8 cellular contexts compared by ENCODE assay signal in genomic region chr14:60331201-60332045, GRCh38.
DNase-seq lines count a peak whose midpoint lies in the region; ATAC-seq and TF ChIP-seq lines count a peak whose summit lies in the region.

No MANE protein-coding gene starts in this region.

- TF ChIP-seq CTCF in tibial nerve (IDR thresholded peaks at IDR 0.05): peak; percentile 63 to 87 (median 65)

- no peaks in the 10 kb centered on the region for H3K9me3 ChIP-seq in KOPT-K1 (ENCODE audit: insufficient read depth, low read length, poor library complexity, severe bottlenecking)
- no peaks in the 10 kb centered on the region for H3K9me3 ChIP-seq in trophoblast cell (ENCODE audit: insufficient read depth, low read depth, low read length)
- H3K9me3 ChIP-seq in tibial nerve: no peaks in the 10 kb centered on the region

- TF ChIP-seq POLR2A in tibial nerve (IDR thresholded peaks at IDR 0.05): no peak

- H4K8ac ChIP-seq in trophoblast cell (ENCODE audit: low read depth, low read length): peak overlapping the region; percentile 21

- H3K36me3 ChIP-seq in KOPT-K1 (ENCODE audit: insufficient read depth, low read length): no peaks in the 10 kb centered on the region
- no peaks in the 10 kb centered on the region for H3K36me3 ChIP-seq in trophoblast cell (ENCODE audit: control insufficient read depth in 1 of 2, insufficient read depth in 2 of 2, low read length in 2 of 2)
- no peaks in the 10 kb centered on the region for H3K36me3 ChIP-seq in tibial nerve

- no peaks in the 10 kb centered on the region for H3K79me1 ChIP-seq in trophoblast cell (ENCODE audit: low read length)

- peak overlapping the region; percentile 94 for H3K27ac ChIP-seq in KOPT-K1 (ENCODE audit: low read depth, low read length, poor library complexity, severe bottlenecking)
- no peak overlapping the region for H3K27ac ChIP-seq in trophoblast cell (ENCODE audit: low read depth, low read length)
- H3K27ac ChIP-seq in tibial nerve: peak overlapping the region in 1 of 4 donors; percentile 36

- no peak overlapping the region for H2AK5ac ChIP-seq in trophoblast cell (ENCODE audit: low read length)

- no peak overlapping the region for H2AFZ ChIP-seq in trophoblast cell (ENCODE audit: insufficient read depth, low read length, poor library complexity)

- H2BK5ac ChIP-seq in trophoblast cell (ENCODE audit: low read depth, low read length, poor library complexity): no peak overlapping the region

- H4K12ac ChIP-seq in trophoblast cell (ENCODE audit: low read depth, low read length): no peak overlapping the region

- H3K18ac ChIP-seq in trophoblast cell (ENCODE audit: low read length): no peak overlapping the region

- H3K4me3 ChIP-seq in trophoblast cell (ENCODE audit: low read depth, low read length) (peak overlapping the region; percentile 46), tibial nerve (peak overlapping the region; percentile 8 to 51 (median 38))

- peaks cover 3 to 4% of the 10 kb centered on the region in 2 experiments for H3K4me1 ChIP-seq in trophoblast cell (ENCODE audit: control insufficient read depth in 1 of 2, insufficient read depth in 2 of 2, low read length in 2 of 2)
- H3K4me1 ChIP-seq in tibial nerve: peaks cover 0 to 19% (median 11%) of the 10 kb centered on the region in 4 donors

- no peaks in the 10 kb centered on the region for H3K79me2 ChIP-seq in trophoblast cell (ENCODE audit: control insufficient read depth, insufficient read depth, low read length, poor library complexity)

- H3K4ac ChIP-seq in trophoblast cell (ENCODE audit: low read depth, low read length): no peak overlapping the region

- no peak overlapping the region for H3K14ac ChIP-seq in trophoblast cell (ENCODE audit: low read length)

- H2BK12ac ChIP-seq in trophoblast cell (ENCODE audit: low read length): no peak overlapping the region

- no CpG with 5 or more reads among the region's 24 CpGs for WGBS in trophoblast cell (ENCODE audit: extremely low coverage, insufficient coverage, insufficient read length)
- 11 to 14% methylated on average over 24 of the region's 24 CpGs for WGBS in tibial nerve, 2 donors

- H3K27me3 ChIP-seq in trophoblast cell (ENCODE audit: insufficient read depth, low read length) (peaks cover 9% of the 10 kb centered on the region), tibial nerve (peaks cover 0 to 20% of the 10 kb centered on the region in 2 donors)

- no peak overlapping the region for H3K9ac ChIP-seq in trophoblast cell (ENCODE audit: low read length)

- peak; percentile 67 for ATAC-seq in GM21786 (IDR thresholded peaks at IDR 0.05; ENCODE audit: unreplicated experiment)

- no peak overlapping the region for H4K91ac ChIP-seq in trophoblast cell (ENCODE audit: low read depth, low read length)

- no peak overlapping the region for H2BK120ac ChIP-seq in trophoblast cell (ENCODE audit: insufficient read depth, low read length, poor library complexity)

- H3K4me2 ChIP-seq in trophoblast cell (ENCODE audit: low read length): peak overlapping the region; percentile 77

- H3K23ac ChIP-seq in trophoblast cell (ENCODE audit: low read length): no peak overlapping the region

- peak; percentile 61 for DNase-seq in ELR (ENCODE audit: low read depth)
- DNase-seq in RKO (ENCODE audit: low spot score): peak; percentile 78
- DNase-seq in activated effector memory CD4-positive, alpha-beta T cell treated with Interleukin-2 at 50 U/mL for 16 hours: peak; percentile 55
- DNase-seq in glomerular visceral epithelial cell (ENCODE audit: extremely low spot score): peak; percentile 51
- DNase-seq in trophoblast cell: peak; percentile 53 to 89
- DNase-seq in tibial nerve (ENCODE audit: low spot score in 2 of 2): peak; percentile 29 to 64

- TF ChIP-seq EP300 in tibial nerve (IDR thresholded peaks at IDR 0.05): peak in 1 of 2 donors; percentile 6
